In genomic region chr9:121249563-121249962, GRCh38 we compare ENCODE assay signal across 19 cellular contexts. TPM values are rescaled to one million over a fixed set of nuclear protein-coding genes. Genes with fewer than 3 reads are reported as not detected.
DNase-seq lines count a peak whose midpoint lies in the region; ATAC-seq, FAIRE-seq and TF ChIP-seq lines count a peak whose summit lies in the region.
"Had no signal": no experiment of that assay in that cellular context is flagged by ENCODE, and none has a peak within 500 bp of the region (broad histone marks: within the 10 kb centered on the region; RNA-seq: fewer than 3 reads in every experiment).

No MANE protein-coding gene starts in this region.

- H3K4me1 ChIP-seq in liver (ENCODE audit: control insufficient read depth in 4 of 4, insufficient read depth in 4 of 4, low read length in 3 of 4) (no peaks in the 10 kb centered on the region), prostate gland (replicated peaks) (no peaks in the 10 kb centered on the region)
- H3K4me1 ChIP-seq: BE2C had no signal

- peak; percentile 32 for DNase-seq in GM06990 (ENCODE audit: extremely low read depth, insufficient read length)
- peak; percentile 57 for DNase-seq in KBM-7
- peak; percentile 84 for DNase-seq in SKM-1 treated with dmso at 0.1 percent for 144 hours (lab: John Stamatoyannopoulos, UW; ENCODE audit: unreplicated experiment)
- DNase-seq in frontal cortex (ENCODE audit: low spot score in 2 of 2) = no peak
- DNase-seq in prostate gland (ENCODE audit: low spot score) = no peak
- no peak for DNase-seq in NCI-H2107 (lab: John Stamatoyannopoulos, UW)
- DNase-seq: activated gamma-delta T cell; aorta; BE2C; DMS79; HCEC 1CT; NCI-H2081 treated with DMSO at 0.1 percent for 48 hours; NK-92 treated with Interleukin-12 subunit alpha and Interleukin-12 subunit beta, amount 100 ng/mL, for 24 hours; stimulated activated naive CD8-positive, alpha-beta T cell treated with anti-CD3 and anti-CD28 coated beads, Interleukin-15, Interleukin-2, amounts not matched to agents 100 U/mL and 50 U/mL, for 24 hours had no signal

- H3K27ac ChIP-seq in liver (ENCODE audit: low read depth in 1 of 2, low read length in 2 of 2) (no peak overlapping the region), prostate gland (no peak overlapping the region)
- H3K27ac ChIP-seq: epithelial cell of prostate had no signal

- H3K27me3 ChIP-seq in GM06990 (replicated peaks; ENCODE audit: control insufficient read depth, insufficient read depth, low read length) (no peaks in the 10 kb centered on the region), liver (ENCODE audit: control insufficient read depth in 4 of 4, insufficient read depth in 4 of 4, low read length in 3 of 4) (no peaks in the 10 kb centered on the region), prostate gland (replicated peaks; ENCODE audit: insufficient read depth) (no peaks in the 10 kb centered on the region)

- H3K4me3 ChIP-seq in GM06990 (replicated peaks; ENCODE audit: low read depth, low read length) = no peak overlapping the region
- H3K4me3 ChIP-seq in liver (ENCODE audit: low read depth in 1 of 3, low read length in 3 of 3) = no peak overlapping the region
- H3K4me3 ChIP-seq in prostate gland = no peak overlapping the region
- H3K4me3 ChIP-seq: skin epidermis had no signal

- no peak for FAIRE-seq in frontal cortex (lab: Jason Lieb, UNC)
- FAIRE-seq: urothelium cell line had no signal

- TF ChIP-seq CTCF in GM06990 (IDR thresholded peaks at IDR 0.05; ENCODE audit: insufficient read depth, low read length, poor library complexity, severe bottlenecking) (no peak), liver (IDR thresholded peaks at IDR 0.05; ENCODE audit: low read depth, low read length, missing input control) (no peak), prostate gland (IDR thresholded peaks at IDR 0.05) (no peak)

- no peak for TF ChIP-seq POLR2A in prostate gland (IDR thresholded peaks at IDR 0.05)

- in situ Hi-C loops in KBM-7 (cut with MboI; ENCODE audit: low pct_unique_long_range_greater_than_20kb, low sequenced_read_pairs) = no loop called here

- ATAC-seq in HG02678 (IDR thresholded peaks at IDR 0.05; ENCODE audit: unreplicated experiment) = no peak
- ATAC-seq: stimulated activated naive CD8-positive, alpha-beta T cell treated with anti-CD3 and anti-CD28 coated beads, Interleukin-15, Interleukin-2, amounts not matched to agents 100 U/mL and 50 U/mL, for 24 hours had no signal

- intact Hi-C loops in prostate gland (cut with DNase I) = no loop called here

- H3K36me3 ChIP-seq in GM06990 (ENCODE audit: control insufficient read depth, insufficient read depth, low read length) (no peaks in the 10 kb centered on the region), liver (ENCODE audit: control insufficient read depth in 4 of 4, insufficient read depth in 3 of 4, low read depth in 1 of 4, low read length in 3 of 4) (no peaks in the 10 kb centered on the region), prostate gland (no peaks in the 10 kb centered on the region)
- H3K36me3 ChIP-seq: BE2C had no signal

- WGBS in liver = 88% methylated on average over 3 of the region's 3 CpGs
- WGBS in prostate gland = 88% methylated on average over 3 of the region's 3 CpGs

- no peaks in the 10 kb centered on the region for H3K9me3 ChIP-seq in liver (ENCODE audit: control insufficient read depth in 4 of 4, low read length in 3 of 4)
- H3K9me3 ChIP-seq in prostate gland = no peaks in the 10 kb centered on the region
- H3K9me3 ChIP-seq: BE2C had no signal

- no peak for TF ChIP-seq RAD21 in liver (IDR thresholded peaks at IDR 0.05)

- H3K9ac ChIP-seq in liver (ENCODE audit: low read depth in 1 of 2, low read length in 2 of 2) = no peak overlapping the region

TF ChIP-seq in liver, 16 proteins besides CTCF, POLR2A, EP300 and RAD21:
- TF ChIP-seq YY1 (IDR thresholded peaks at IDR 0.05) = peak; percentile 24
- no peak for TF ChIP-seq SP1 (IDR thresholded peaks at IDR 0.05)

RNA-seq across cellular contexts. Expression of gene GSN, which starts 18.4 kb away (rescaled TPM):
- total RNA-seq in liver = 100 to 1,000 TPM in 1 of 2 donors, 10 to 100 TPM in 1; 63.2 to 402 TPM
- polyA plus RNA-seq in liver = 10 to 100 TPM; 18.8 to 40.0 TPM
- total RNA-seq in frontal cortex = 24.5 TPM
- 100 to 1,000 TPM; 390 to 690 TPM for total RNA-seq in prostate gland

RNA-seq across cellular contexts. Expression of gene RAB14, which starts 47.9 kb away (rescaled TPM):
- total RNA-seq in liver (10 to 100 TPM; 30.2 to 42.8 TPM), frontal cortex (56.3 TPM), prostate gland (10 to 100 TPM; 42.9 TPM)
- 10 to 100 TPM; 25.9 to 48.2 TPM for polyA plus RNA-seq in liver

Comparison
In these comparisons a context has a peak if more than half of its experiments do, and no peak if none do; other contexts are left out.
1. DNase-seq: peak in GM06990 (single experiment), KBM-7 (single experiment) and SKM-1 treated with dmso at 0.1 percent for 144 hours (single experiment); none in frontal cortex (0 of 2), prostate gland (single experiment) and NCI-H2107 (single experiment).